In genomic region chr2:157592374-157592773, GRCh38 we compare ENCODE assay signal across 15 cellular contexts.
DNase-seq lines count a peak whose midpoint lies in the region.
"Had no signal": no experiment of that assay in that cellular context is flagged by ENCODE, and none has a peak within 500 bp of the region (broad histone marks: within the 10 kb centered on the region; RNA-seq: fewer than 3 reads in every experiment).

No MANE protein-coding gene starts in this region.

- peak; percentile 34 for DNase-seq in DMS 273 (lab: John Stamatoyannopoulos, UW; ENCODE audit: unreplicated experiment)
- DNase-seq in DMS 273 treated with DMSO at 0.1 percent for 48 hours (lab: John Stamatoyannopoulos, UW), result no peak
- peak; percentile 8 for DNase-seq in NCI-H748 (lab: John Stamatoyannopoulos, UW; ENCODE audit: unreplicated experiment)
- no peak for DNase-seq in NCI-H748 treated with DMSO at 0.1 percent for 48 hours (lab: John Stamatoyannopoulos, UW)
- peak; percentile 17 for DNase-seq in globus pallidus (ENCODE audit: low spot score)
- DNase-seq in substantia nigra (lab: John Stamatoyannopoulos, UW), result no peak
- DNase-seq in SHP77 (lab: John Stamatoyannopoulos, UW), result no peak
- DNase-seq in NCI-H2029 (lab: John Stamatoyannopoulos, UW), result no peak
- DNase-seq: AML-193, DND-41, GDM1, GOT3, H9 had no signal

- peak overlapping the region; percentile 58 for H3K27ac ChIP-seq in substantia nigra (ENCODE audit: low read depth, low read length, poor library complexity, severe bottlenecking)
- H3K27ac ChIP-seq: 22Rv1, BLaER1 had no signal

Comparison
In these comparisons a context has a peak if more than half of its experiments do, and no peak if none do; other contexts are left out.
1. DNase-seq: peak in DMS 273 (single experiment), NCI-H748 (single experiment) and globus pallidus (single experiment); none in DMS 273 treated with DMSO at 0.1 percent for 48 hours (single experiment), NCI-H748 treated with DMSO at 0.1 percent for 48 hours (single experiment), substantia nigra (0 of 49), SHP77 (0 of 2) and NCI-H2029 (single experiment).